ENCODE assay signal across 8 cellular contexts in the genomic region with DNA sequence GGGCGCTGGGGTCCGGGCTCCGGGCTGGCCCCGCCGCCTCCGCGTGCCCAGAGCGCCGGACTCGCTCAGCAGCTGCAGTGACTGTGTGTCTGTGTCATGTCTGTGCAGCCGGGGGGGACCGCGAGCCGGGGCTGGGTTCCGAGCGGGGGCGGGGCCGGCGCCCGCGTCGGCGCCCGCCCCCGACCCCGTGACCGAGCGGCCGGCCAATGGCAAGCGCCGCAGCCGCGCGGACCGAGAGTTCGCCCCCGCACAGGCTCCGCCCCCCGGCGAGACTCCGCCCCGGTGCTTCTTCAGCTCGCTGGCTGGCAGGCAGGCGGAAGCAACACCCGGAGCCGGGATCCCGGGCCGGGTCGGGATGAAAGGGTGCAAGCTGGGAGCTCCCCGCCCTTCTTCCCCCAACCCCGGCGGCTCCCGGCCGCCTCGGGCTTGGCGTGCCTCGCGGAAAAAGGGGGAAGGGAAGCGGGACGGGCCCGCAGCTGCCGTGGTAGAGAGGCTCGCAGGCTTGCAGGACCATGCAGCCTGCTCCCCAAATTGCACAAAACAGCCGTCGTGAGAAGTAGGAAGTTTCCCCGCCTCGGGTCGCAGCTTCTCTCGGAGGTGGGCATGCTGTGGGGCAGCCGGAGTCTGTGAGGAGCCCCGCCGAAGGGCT. TPM values are rescaled to one million over a fixed set of nuclear protein-coding genes. Genes with fewer than 3 reads are reported as not detected.
DNase-seq lines count a peak whose midpoint lies in the region; ATAC-seq and TF ChIP-seq lines count a peak whose summit lies in the region.

No MANE protein-coding gene starts in this region.

- peak overlapping the region; percentile 58 for H3K4me3 Mint-ChIP-seq in activated CD4-positive, alpha-beta T cell treated with anti-CD3 and anti-CD28 coated beads, Interleukin-2, amount 10 ng/mL, durations not matched to agents 7 days and 5 days

- DNase-seq in A172 (ENCODE audit: low spot score) = peak; percentile 75
- DNase-seq in NCI-H2227 treated with DMSO at 0.1 percent for 48 hours (lab: John Stamatoyannopoulos, UW) = peak; percentile 89
- peak; percentile 80 for DNase-seq in activated CD4-positive, alpha-beta T cell treated with anti-CD3 and anti-CD28 coated beads, Interleukin-2, amount 10 ng/mL, durations not matched to agents 7 days and 5 days
- peak; percentile 99 for DNase-seq in coronary artery (ENCODE audit: low spot score)
- DNase-seq in left colon = peak; percentile 98 to 99
- peak; percentile 50 to 88 for DNase-seq in stimulated activated CD4-positive, alpha-beta T cell treated with anti-CD3 and anti-CD28 coated beads, Interleukin-1b, Interleukin-23, amount 100 ng/mL, for 1 hour (ENCODE audit: low read depth in 2 of 2)

- peak overlapping the region; percentile 91 for H3K4me3 ChIP-seq in coronary artery

- H3K36me3 Mint-ChIP-seq in activated CD4-positive, alpha-beta T cell treated with anti-CD3 and anti-CD28 coated beads, Interleukin-2, amount 10 ng/mL, durations not matched to agents 7 days and 5 days (ENCODE audit: low read depth) = peaks cover 2% of the 10 kb centered on the region

- POLR2A ChIA-PET in activated CD4-positive, alpha-beta T cell treated with anti-CD3 and anti-CD28 coated beads, Interleukin-2, amount 10 ng/mL, durations not matched to agents 7 days and 5 days (lab: Charles Lee) = interaction anchor here (0.6 kb wide), 1 partner anchor 14 kb away, joined by 8 read pairs; no protein-coding TSS in a partner anchor

- H3K27ac ChIP-seq in coronary artery = peak overlapping the region; percentile 75 to 91

- intact Hi-C loops in left colon (cut with DNase I, micrococcal nuclease) = loop anchor here in 1 of 2 donors (10.0 kb wide), 1 partner anchor 396 kb away; no protein-coding TSS in a partner anchor

- H3K9me3 Mint-ChIP-seq in activated CD4-positive, alpha-beta T cell treated with anti-CD3 and anti-CD28 coated beads, Interleukin-2, amount 10 ng/mL, durations not matched to agents 7 days and 5 days = no peaks in the 10 kb centered on the region

- no peak overlapping the region for H3K27ac Mint-ChIP-seq in activated CD4-positive, alpha-beta T cell treated with anti-CD3 and anti-CD28 coated beads, Interleukin-2, amount 10 ng/mL, durations not matched to agents 7 days and 5 days

- H3K4me1 Mint-ChIP-seq in activated CD4-positive, alpha-beta T cell treated with anti-CD3 and anti-CD28 coated beads, Interleukin-2, amount 10 ng/mL, durations not matched to agents 7 days and 5 days = peaks cover 13% of the 10 kb centered on the region

- ATAC-seq in GM18868 (IDR thresholded peaks at IDR 0.05; ENCODE audit: unreplicated experiment) (peak; percentile 75), HG03103 (IDR thresholded peaks at IDR 0.05; ENCODE audit: low read depth, unreplicated experiment) (peak; percentile 53), left colon (peak; percentile 86)

- peaks cover 55% of the 10 kb centered on the region for H3K27me3 Mint-ChIP-seq in activated CD4-positive, alpha-beta T cell treated with anti-CD3 and anti-CD28 coated beads, Interleukin-2, amount 10 ng/mL, durations not matched to agents 7 days and 5 days

- TF ChIP-seq CTCF in coronary artery (IDR thresholded peaks at IDR 0.05) = no peak

- CTCF ChIA-PET in activated CD4-positive, alpha-beta T cell treated with anti-CD3 and anti-CD28 coated beads, Interleukin-2, amount 10 ng/mL, durations not matched to agents 7 days and 5 days (lab: Charles Lee) = no interaction called here

RNA-seq across cellular contexts. Expression of gene LARGE1, which starts 0.8 kb away (rescaled TPM):
- 4.4 and 4.9 TPM in 2 replicates for total RNA-seq in A172 (2014; rRNA removed; shearing (Covaris generic))
- under 1 TPM; 0.21 to 0.40 TPM for total RNA-seq in activated CD4-positive, alpha-beta T cell treated with anti-CD3 and anti-CD28 coated beads, Interleukin-2, amount 10 ng/mL, durations not matched to agents 7 days and 5 days
- 10 to 100 TPM; 51.6 to 69.6 TPM for total RNA-seq in left colon

Comparison
In these comparisons a context has a peak if more than half of its experiments do, and no peak if none do; other contexts are left out.
1. Peak in every context shown above with its lines: DNase-seq, ATAC-seq, H3K4me3 ChIP-seq and H3K27ac ChIP-seq.